18 cellular contexts compared by ENCODE assay signal in the genomic region with DNA sequence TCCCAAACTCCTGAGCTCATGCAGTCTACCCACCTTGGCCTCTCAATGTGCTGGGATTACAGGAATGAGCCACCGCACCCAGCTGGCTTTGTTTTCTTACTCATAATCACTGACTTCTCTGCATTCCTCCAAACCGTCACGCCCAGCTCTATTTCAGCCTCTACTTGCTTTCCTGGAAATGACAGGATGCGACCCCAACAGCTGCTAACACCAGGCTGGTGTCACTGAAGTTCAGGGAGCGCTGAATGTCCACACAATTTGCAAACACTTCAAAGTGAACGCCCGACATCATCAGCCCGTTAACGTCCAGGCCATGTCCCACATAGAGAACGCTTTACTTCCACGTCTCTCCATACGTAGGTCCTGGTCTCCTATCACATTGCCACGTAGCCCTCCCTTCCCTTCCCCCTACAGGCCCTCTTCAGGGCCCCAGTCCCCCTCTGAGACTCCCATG. TPM values are rescaled to one million over a fixed set of nuclear protein-coding genes. Genes with fewer than 3 reads are reported as not detected.
A peak's percentile ranks its signal among the peaks of the same experiment; 100 is the strongest.
DNase-seq lines count a peak whose midpoint lies in the region; ATAC-seq and TF ChIP-seq lines count a peak whose summit lies in the region.
"Had no signal": no experiment of that assay in that cellular context is flagged by ENCODE, and none has a peak within 500 bp of the region (broad histone marks: within the 10 kb centered on the region; RNA-seq: fewer than 3 reads in every experiment).

No MANE protein-coding gene starts in this region.

- no peaks in the 10 kb centered on the region for H3K27me3 Mint-ChIP-seq in GM23338 (ENCODE audit: insufficient read depth, low read depth, poor library complexity)

- no peaks in the 10 kb centered on the region for H3K79me2 ChIP-seq in GM23338 (replicated peaks; ENCODE audit: insufficient read depth)

- H3K36me3 ChIP-seq in GM23338 (ENCODE audit: insufficient read depth) (no peaks in the 10 kb centered on the region), SJSA1 (no peaks in the 10 kb centered on the region)
- H3K36me3 ChIP-seq: cardiac muscle cell, sigmoid colon had no signal

- H3F3A ChIP-seq in GM23338 (replicated peaks; ENCODE audit: low read depth) = no peaks in the 10 kb centered on the region

- CTCF ChIA-PET in HEK293T (lab: Yijun Ruan, JAX) = interaction anchor here (0.5 kb wide), 1 partner anchor 17 kb away, joined by 3 read pairs; no protein-coding TSS in a partner anchor

- no peaks in the 10 kb centered on the region for H3K27me3 ChIP-seq in GM23338 (ENCODE audit: insufficient read depth)
- peaks cover 2% of the 10 kb centered on the region; the same call in 1 of the 2 replicates for H3K27me3 ChIP-seq in SJSA1 (replicated peaks)
- H3K27me3 ChIP-seq: cardiac muscle cell had no signal

- no peak overlapping the region for H3K27ac Mint-ChIP-seq in GM23338
- H3K27ac Mint-ChIP-seq: naive thymus-derived CD4-positive, alpha-beta T cell had no signal

- POLR2A ChIA-PET in HEK293T (lab: Yijun Ruan, JAX) = no interaction called here

- H3K27ac ChIP-seq in GM23338 (ENCODE audit: low read depth) (no peak overlapping the region), SJSA1 (no peak overlapping the region)
- H3K27ac ChIP-seq: cardiac muscle cell, HL-60, sigmoid colon had no signal

- TF ChIP-seq CTCF in GM23338 (conservative IDR thresholded peaks at IDR 0.05; ENCODE audit: low read depth in 2 of 2) = no peak

- no peaks in the 10 kb centered on the region for H3K36me3 Mint-ChIP-seq in GM23338 (ENCODE audit: low read depth)
- H3K36me3 Mint-ChIP-seq: naive thymus-derived CD4-positive, alpha-beta T cell had no signal

- no peaks in the 10 kb centered on the region for H4K20me1 ChIP-seq in GM23338 (replicated peaks; ENCODE audit: insufficient read depth)

- peaks cover 6% of the 10 kb centered on the region for H3K4me1 Mint-ChIP-seq in GM23338
- H3K4me1 Mint-ChIP-seq: naive thymus-derived CD4-positive, alpha-beta T cell; stimulated activated naive CD8-positive, alpha-beta T cell treated with anti-CD3 and anti-CD28 coated beads, Interleukin-15, amount 100 ng/mL, for 72 hours had no signal

- H3K4me1 ChIP-seq in GM23338 (ENCODE audit: insufficient read depth) (peaks cover 3% of the 10 kb centered on the region; the same call in 1 of the 2 replicates), SJSA1 (replicated peaks) (peaks cover 9% of the 10 kb centered on the region)
- H3K4me1 ChIP-seq: sigmoid colon had no signal

- no peaks in the 10 kb centered on the region for H3K9me3 ChIP-seq in SJSA1 (replicated peaks)
- H3K9me3 ChIP-seq: sigmoid colon had no signal

- H3K4me3 Mint-ChIP-seq in GM23338 = no peak overlapping the region
- H3K4me3 Mint-ChIP-seq: naive thymus-derived CD4-positive, alpha-beta T cell; stimulated activated naive CD8-positive, alpha-beta T cell treated with anti-CD3 and anti-CD28 coated beads, Interleukin-15, amount 100 ng/mL, for 72 hours had no signal

- H3K9me3 Mint-ChIP-seq in GM23338 = no peaks in the 10 kb centered on the region
- H3K9me3 Mint-ChIP-seq: stimulated activated naive CD8-positive, alpha-beta T cell treated with anti-CD3 and anti-CD28 coated beads, Interleukin-15, amount 100 ng/mL, for 72 hours had no signal

- peak overlapping the region; percentile 29; the same call in 1 of the 2 replicates for H2AFZ ChIP-seq in GM23338

- DNase-seq in GM23338 (ENCODE audit: low spot score) (no peak), SJSA1 (ENCODE audit: low read depth in 1 of 2, low spot score in 2 of 2) (peak; percentile 3 to 50), fibroblast of peridontal ligament (ENCODE audit: extremely low read depth) (peak; percentile 25), non-pigmented ciliary epithelial cell (ENCODE audit: low read depth) (peak; percentile 48), amniotic stem cell (lab: John Stamatoyannopoulos, UW) (no peak), NCI-H524 (lab: John Stamatoyannopoulos, UW) (no peak), HEK293T (ENCODE audit: extremely low spot score) (no peak)
- DNase-seq in activated T-cell treated with anti-CD3 and anti-CD28 coated beads, Interleukin-2, amount 50 U/mL, for 1 hour = no peak
- DNase-seq: activated CD4-positive, alpha-beta T cell treated with anti-CD3 and anti-CD28 coated beads, Interleukin-2, amount 50 U/mL, for 1 hour; DND-41; GOT3; naive thymus-derived CD4-positive, alpha-beta T cell; NCI-H2171; sigmoid colon; stimulated activated naive CD8-positive, alpha-beta T cell treated with anti-CD3 and anti-CD28 coated beads, Interleukin-15, amount 100 ng/mL, for 72 hours had no signal

- H3K9me2 ChIP-seq in GM23338 (ENCODE audit: insufficient read depth) = no peaks in the 10 kb centered on the region

- H3K4me3 ChIP-seq in GM23338 (no peak overlapping the region), SJSA1 (no peak overlapping the region)
- H3K4me3 ChIP-seq: cardiac muscle cell, sigmoid colon had no signal

- no peak overlapping the region for H3K4me2 ChIP-seq in GM23338

- ATAC-seq in GM23338 = no peak
- ATAC-seq: naive thymus-derived CD4-positive, alpha-beta T cell; stimulated activated naive CD8-positive, alpha-beta T cell treated with anti-CD3 and anti-CD28 coated beads, Interleukin-15, amount 100 ng/mL, for 72 hours had no signal

TF ChIP-seq in GM23338, 12 proteins besides CTCF, POLR2A, EP300 and RAD21 (continues in another document):
- TF ChIP-seq POLR2AphosphoS5 (IDR thresholded peaks at IDR 0.05; ENCODE audit: low read depth) (no peak), STAT1 (IDR thresholded peaks at IDR 0.05; ENCODE audit: unreplicated experiment) (no peak)

TF ChIP-seq in HEK293T, 16 proteins besides CTCF, POLR2A, EP300 and RAD21:
- TF ChIP-seq, protein P1, sequence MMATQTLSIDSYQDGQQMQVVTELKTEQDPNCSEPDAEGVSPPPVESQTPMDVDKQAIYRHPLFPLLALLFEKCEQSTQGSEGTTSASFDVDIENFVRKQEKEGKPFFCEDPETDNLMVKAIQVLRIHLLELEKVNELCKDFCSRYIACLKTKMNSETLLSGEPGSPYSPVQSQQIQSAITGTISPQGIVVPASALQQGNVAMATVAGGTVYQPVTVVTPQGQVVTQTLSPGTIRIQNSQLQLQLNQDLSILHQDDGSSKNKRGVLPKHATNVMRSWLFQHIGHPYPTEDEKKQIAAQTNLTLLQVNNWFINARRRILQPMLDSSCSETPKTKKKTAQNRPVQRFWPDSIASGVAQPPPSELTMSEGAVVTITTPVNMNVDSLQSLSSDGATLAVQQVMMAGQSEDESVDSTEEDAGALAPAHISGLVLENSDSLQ (IDR thresholded peaks at IDR 0.05) = no peak
- TF ChIP-seq FOXK2 (IDR thresholded peaks at IDR 0.05) (no peak), CTBP1 (IDR thresholded peaks at IDR 0.05; ENCODE audit: borderline replicate concordance) (no peak)

RNA-seq across cellular contexts. Expression of a gene that starts 12.8 kb away (rescaled TPM):
- total RNA-seq in GM23338 (2014; rRNA removed; shearing (Covaris generic)) = 5.6 and 10.8 TPM in 2 replicates
- polyA plus RNA-seq in GM23338 (2016; fragmentation: Nextera tagmentation; extraction: Ambion mirVana) = 3.7 and 4.2 TPM in 2 replicates
- 3.0 and 7.5 TPM in 2 replicates for total RNA-seq in SJSA1 (2014; rRNA removed; shearing (Covaris generic))
- total RNA-seq: T-helper 1 cell treated with Interleukin-12 subunit alpha and Interleukin-12 subunit beta and Interleukin-4 antibody, amounts not matched to agents 30 ng/mL and 1 ng/mL, for 36 hours had no signal

Comparison
In these comparisons a context has a peak if more than half of its experiments do, and no peak if none do; other contexts are left out.
1. DNase-seq: peak in SJSA1 (2 of 2), fibroblast of peridontal ligament (single experiment) and non-pigmented ciliary epithelial cell (single experiment); none in GM23338 (single experiment), amniotic stem cell (single experiment), NCI-H524 (0 of 2), HEK293T (single experiment) and activated T-cell treated with anti-CD3 and anti-CD28 coated beads, Interleukin-2, amount 50 U/mL, for 1 hour (single experiment).